Comparison of ENCODE assay signal across 9 cellular contexts in the genomic region with DNA sequence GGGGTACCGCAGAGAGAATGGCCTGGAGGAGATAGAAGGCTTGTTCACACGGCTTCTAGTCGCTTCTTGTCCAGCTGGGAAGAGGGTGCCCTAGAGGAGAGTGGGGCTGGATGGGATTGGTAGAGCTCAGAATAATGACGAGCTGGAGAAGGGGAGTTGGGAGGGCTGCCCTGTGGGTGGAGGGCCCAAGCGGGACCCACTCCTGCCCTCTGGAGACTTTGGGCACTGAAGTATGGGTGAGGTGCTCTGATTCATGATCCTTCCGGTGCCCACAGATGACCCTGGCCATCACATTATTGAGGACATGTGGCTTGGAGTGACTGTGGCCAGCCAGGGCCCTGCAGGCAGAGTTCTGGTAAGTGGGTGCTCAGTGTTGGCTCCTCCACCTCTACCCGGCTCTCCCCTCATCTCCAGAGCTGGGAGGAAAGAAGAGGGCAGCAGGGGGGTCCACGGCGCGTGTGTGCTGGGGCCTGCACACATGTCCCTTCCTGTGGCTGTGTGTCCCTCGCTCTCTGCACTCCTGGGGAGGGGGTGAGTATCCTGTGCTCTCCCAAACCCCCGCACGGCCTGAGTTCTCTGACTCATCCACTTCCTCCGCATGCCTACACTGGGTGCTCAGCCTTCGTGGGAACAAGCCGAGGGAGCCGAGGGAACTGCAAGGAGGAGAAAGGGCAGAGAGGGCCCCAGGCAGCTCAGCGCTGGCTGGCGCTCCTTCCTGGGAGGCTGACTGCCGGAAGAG. TPM values are rescaled to one million over a fixed set of nuclear protein-coding genes. Genes with fewer than 3 reads are reported as not detected.
DNase-seq lines count a peak whose midpoint lies in the region; ATAC-seq and TF ChIP-seq lines count a peak whose summit lies in the region.
"Had no signal": no experiment of that assay in that cellular context is flagged by ENCODE, and none has a peak within 500 bp of the region (broad histone marks: within the 10 kb centered on the region; RNA-seq: fewer than 3 reads in every experiment).

No MANE protein-coding gene starts in this region.

- no peak overlapping the region for H3K27ac Mint-ChIP-seq in CD8-positive, alpha-beta T cell

- no peak overlapping the region for H3K9ac ChIP-seq in parathyroid adenoma

- H3K79me2 ChIP-seq in parathyroid adenoma: peaks cover 6% of the 10 kb centered on the region

- no peak for TF ChIP-seq CTCF in BJ (IDR thresholded peaks at IDR 0.05; ENCODE audit: insufficient read depth, low read depth, low read length)
- TF ChIP-seq CTCF in fibroblast of mammary gland (conservative IDR thresholded peaks at IDR 0.05; ENCODE audit: control insufficient read depth, insufficient read depth, low read depth, low read length): no peak
- no peak for TF ChIP-seq CTCF in parathyroid adenoma (IDR thresholded peaks at IDR 0.05)
- no peak for TF ChIP-seq CTCF in CD8-positive, alpha-beta T cell (IDR thresholded peaks at IDR 0.05)

- no peaks in the 10 kb centered on the region for H3K4me1 Mint-ChIP-seq in CD8-positive, alpha-beta T cell (ENCODE audit: low read depth)

- H3K27ac ChIP-seq in SJCRH30 (peak overlapping the region; percentile 33), parathyroid adenoma (peak overlapping the region; percentile 9)
- H3K27ac ChIP-seq in CD8-positive, alpha-beta T cell (ENCODE audit: low read depth, low read length): no peak overlapping the region

- peaks cover 7% of the 10 kb centered on the region for H3K36me3 ChIP-seq in BJ (ENCODE audit: control insufficient read depth, insufficient read depth, low read length)
- no peaks in the 10 kb centered on the region; the same call in 1 of the 2 replicates for H3K36me3 ChIP-seq in SJCRH30
- no peaks in the 10 kb centered on the region for H3K36me3 ChIP-seq in parathyroid adenoma (ENCODE audit: control insufficient read depth, insufficient read depth, low read length)
- no peaks in the 10 kb centered on the region for H3K36me3 ChIP-seq in CD8-positive, alpha-beta T cell (ENCODE audit: insufficient read depth, low read length)

- ATAC-seq in GM21619 (IDR thresholded peaks at IDR 0.05; ENCODE audit: unreplicated experiment): no peak
- ATAC-seq in CD8-positive, alpha-beta T cell: no peak

- H3K4me1 ChIP-seq in SJCRH30: peaks cover 20% of the 10 kb centered on the region
- H3K4me1 ChIP-seq in parathyroid adenoma: peaks cover 10% of the 10 kb centered on the region
- H3K4me1 ChIP-seq in CD8-positive, alpha-beta T cell (ENCODE audit: insufficient read depth, low read length): no peaks in the 10 kb centered on the region

- no peaks in the 10 kb centered on the region for H3K27me3 Mint-ChIP-seq in CD8-positive, alpha-beta T cell (ENCODE audit: low read depth)

- H3K27me3 ChIP-seq in BJ (ENCODE audit: control insufficient read depth, insufficient read depth, low read length) (no peaks in the 10 kb centered on the region), SJCRH30 (no peaks in the 10 kb centered on the region), parathyroid adenoma (ENCODE audit: control insufficient read depth, insufficient read depth, low read length) (no peaks in the 10 kb centered on the region)
- no peaks in the 10 kb centered on the region for H3K27me3 ChIP-seq in CD8-positive, alpha-beta T cell (ENCODE audit: insufficient read depth, low read length)

- H3K4me2 ChIP-seq in parathyroid adenoma (ENCODE audit: low read length): no peak overlapping the region

- CTCF ChIA-PET in BJ (lab: Yijun Ruan, JAX): interaction anchor here (0.9 to 6.6 kb wide), 9 partner anchors 8 to 87 kb away, joined by 3 to 40 read pairs (median 7); a partner anchor contains a TSS
- CTCF ChIA-PET in CD8-positive, alpha-beta T cell (lab: Charles Lee): interaction anchor here (0.5 to 1.8 kb wide), 3 partner anchors 8 to 23 kb away, joined by 3 to 10 read pairs (median 3); a partner anchor contains a TSS

- H3K4me3 ChIP-seq in BJ (ENCODE audit: low read depth, low read length) (no peak overlapping the region), SJCRH30 (no peak overlapping the region), fibroblast of mammary gland (ENCODE audit: control insufficient read depth, low read depth, low read length) (no peak overlapping the region), parathyroid adenoma (ENCODE audit: low read depth, low read length) (no peak overlapping the region)
- H3K4me3 ChIP-seq in CD8-positive, alpha-beta T cell (ENCODE audit: low read depth, low read length): no peak overlapping the region

- H3K9me3 ChIP-seq in SJCRH30 (replicated peaks) (no peaks in the 10 kb centered on the region), parathyroid adenoma (ENCODE audit: control insufficient read depth, low read length) (no peaks in the 10 kb centered on the region)
- H3K9me3 ChIP-seq in CD8-positive, alpha-beta T cell (ENCODE audit: low read length): no peaks in the 10 kb centered on the region

- no peak overlapping the region for H3K4me3 Mint-ChIP-seq in CD8-positive, alpha-beta T cell

- DNase-seq in BJ (ENCODE audit: low read depth) (peak; percentile 86), SJCRH30 (peak; percentile 59 to 64), fibroblast of mammary gland (ENCODE audit: low read depth) (peak; percentile 96), NCI-H510A (lab: John Stamatoyannopoulos, UW) (no peak), superior temporal gyrus (ENCODE audit: extremely low spot score) (no peak)
- no peak for DNase-seq in CD8-positive, alpha-beta T cell
- DNase-seq: GF-D8 had no signal

- POLR2A ChIA-PET in BJ (lab: Charles Lee): no interaction called here
- POLR2A ChIA-PET in CD8-positive, alpha-beta T cell (lab: Charles Lee): no interaction called here

- intact Hi-C loops in CD8-positive, alpha-beta T cell (cut with DNase I, micrococcal nuclease): loop anchor here in 1 of 2 experiments (2.0 kb wide), 1 partner anchor 18 kb away; no protein-coding TSS in a partner anchor

- peaks cover 5% of the 10 kb centered on the region for H3K36me3 Mint-ChIP-seq in CD8-positive, alpha-beta T cell

- no peaks in the 10 kb centered on the region for H3K9me3 Mint-ChIP-seq in CD8-positive, alpha-beta T cell

- H2AFZ ChIP-seq in parathyroid adenoma: no peak overlapping the region

RNA-seq across cellular contexts. Expression of a gene that starts 8.5 kb away (rescaled TPM):
- 71.9 and 184 TPM in 2 replicates for polyA plus RNA-seq in BJ (2011; rRNA removed)
- polyA minus RNA-seq in BJ (2011; rRNA and poly(A)+ RNA removed): 179 and 204 TPM in 2 replicates
- 2.9 and 3.7 TPM in 2 replicates for total RNA-seq in SJCRH30 (2014; rRNA removed; shearing (Covaris generic))
- total RNA-seq in CD8-positive, alpha-beta T cell: 1 to 10 TPM; 1.6 to 2.0 TPM

RNA-seq across cellular contexts. Expression of a gene that starts 30.7 kb away (rescaled TPM):
- polyA plus RNA-seq in BJ (2011; rRNA removed): 79.3 and 155 TPM in 2 replicates
- 76.2 and 119 TPM in 2 replicates for polyA minus RNA-seq in BJ (2011; rRNA and poly(A)+ RNA removed)
- 10.7 and 12.5 TPM in 2 replicates for total RNA-seq in SJCRH30 (2014; rRNA removed; shearing (Covaris generic))
- total RNA-seq in CD8-positive, alpha-beta T cell: 10 to 100 TPM in 1 of 2 experiments, 1 to 10 TPM in 1; 8.4 to 10.4 TPM

Comparison
In these comparisons a context has a peak if more than half of its experiments do, and no peak if none do; other contexts are left out.
1. DNase-seq: peak in BJ (single experiment), SJCRH30 (2 of 2) and fibroblast of mammary gland (single experiment); none in NCI-H510A (single experiment), superior temporal gyrus (single experiment) and CD8-positive, alpha-beta T cell (0 of 7).